Comparison of ENCODE assay signal across 1 cellular context in the genomic region with DNA sequence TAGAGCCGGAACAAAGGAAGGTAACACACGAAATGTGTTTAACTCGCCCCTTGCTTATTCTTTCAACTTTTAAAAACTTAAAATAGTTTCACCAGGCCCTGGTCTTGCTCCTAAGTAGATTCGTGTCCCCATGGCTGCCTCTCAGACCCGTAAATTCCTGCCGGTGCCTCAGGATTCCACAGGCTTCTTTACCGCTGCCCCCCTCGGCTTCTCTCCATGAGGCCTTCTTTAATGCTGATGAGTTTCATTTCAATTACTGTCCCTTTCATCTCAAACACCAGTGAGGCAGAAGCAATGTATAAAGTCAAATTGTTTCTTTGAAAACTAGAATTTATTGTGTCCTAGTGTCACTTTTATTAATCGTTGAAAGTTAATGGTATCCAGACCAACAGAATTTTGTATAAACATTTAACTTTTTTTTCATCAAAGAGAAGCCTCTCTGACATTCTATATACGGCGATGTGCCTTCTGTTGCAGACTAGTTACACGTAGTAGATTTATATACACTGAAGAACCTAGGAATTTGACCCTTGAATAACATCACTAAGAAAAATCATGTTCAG.
TF ChIP-seq lines count a peak whose summit lies in the region.

No MANE protein-coding gene starts in this region.

TF ChIP-seq in GM23338, 12 proteins besides CTCF, POLR2A, EP300 and RAD21:
- TF ChIP-seq, protein P1, sequence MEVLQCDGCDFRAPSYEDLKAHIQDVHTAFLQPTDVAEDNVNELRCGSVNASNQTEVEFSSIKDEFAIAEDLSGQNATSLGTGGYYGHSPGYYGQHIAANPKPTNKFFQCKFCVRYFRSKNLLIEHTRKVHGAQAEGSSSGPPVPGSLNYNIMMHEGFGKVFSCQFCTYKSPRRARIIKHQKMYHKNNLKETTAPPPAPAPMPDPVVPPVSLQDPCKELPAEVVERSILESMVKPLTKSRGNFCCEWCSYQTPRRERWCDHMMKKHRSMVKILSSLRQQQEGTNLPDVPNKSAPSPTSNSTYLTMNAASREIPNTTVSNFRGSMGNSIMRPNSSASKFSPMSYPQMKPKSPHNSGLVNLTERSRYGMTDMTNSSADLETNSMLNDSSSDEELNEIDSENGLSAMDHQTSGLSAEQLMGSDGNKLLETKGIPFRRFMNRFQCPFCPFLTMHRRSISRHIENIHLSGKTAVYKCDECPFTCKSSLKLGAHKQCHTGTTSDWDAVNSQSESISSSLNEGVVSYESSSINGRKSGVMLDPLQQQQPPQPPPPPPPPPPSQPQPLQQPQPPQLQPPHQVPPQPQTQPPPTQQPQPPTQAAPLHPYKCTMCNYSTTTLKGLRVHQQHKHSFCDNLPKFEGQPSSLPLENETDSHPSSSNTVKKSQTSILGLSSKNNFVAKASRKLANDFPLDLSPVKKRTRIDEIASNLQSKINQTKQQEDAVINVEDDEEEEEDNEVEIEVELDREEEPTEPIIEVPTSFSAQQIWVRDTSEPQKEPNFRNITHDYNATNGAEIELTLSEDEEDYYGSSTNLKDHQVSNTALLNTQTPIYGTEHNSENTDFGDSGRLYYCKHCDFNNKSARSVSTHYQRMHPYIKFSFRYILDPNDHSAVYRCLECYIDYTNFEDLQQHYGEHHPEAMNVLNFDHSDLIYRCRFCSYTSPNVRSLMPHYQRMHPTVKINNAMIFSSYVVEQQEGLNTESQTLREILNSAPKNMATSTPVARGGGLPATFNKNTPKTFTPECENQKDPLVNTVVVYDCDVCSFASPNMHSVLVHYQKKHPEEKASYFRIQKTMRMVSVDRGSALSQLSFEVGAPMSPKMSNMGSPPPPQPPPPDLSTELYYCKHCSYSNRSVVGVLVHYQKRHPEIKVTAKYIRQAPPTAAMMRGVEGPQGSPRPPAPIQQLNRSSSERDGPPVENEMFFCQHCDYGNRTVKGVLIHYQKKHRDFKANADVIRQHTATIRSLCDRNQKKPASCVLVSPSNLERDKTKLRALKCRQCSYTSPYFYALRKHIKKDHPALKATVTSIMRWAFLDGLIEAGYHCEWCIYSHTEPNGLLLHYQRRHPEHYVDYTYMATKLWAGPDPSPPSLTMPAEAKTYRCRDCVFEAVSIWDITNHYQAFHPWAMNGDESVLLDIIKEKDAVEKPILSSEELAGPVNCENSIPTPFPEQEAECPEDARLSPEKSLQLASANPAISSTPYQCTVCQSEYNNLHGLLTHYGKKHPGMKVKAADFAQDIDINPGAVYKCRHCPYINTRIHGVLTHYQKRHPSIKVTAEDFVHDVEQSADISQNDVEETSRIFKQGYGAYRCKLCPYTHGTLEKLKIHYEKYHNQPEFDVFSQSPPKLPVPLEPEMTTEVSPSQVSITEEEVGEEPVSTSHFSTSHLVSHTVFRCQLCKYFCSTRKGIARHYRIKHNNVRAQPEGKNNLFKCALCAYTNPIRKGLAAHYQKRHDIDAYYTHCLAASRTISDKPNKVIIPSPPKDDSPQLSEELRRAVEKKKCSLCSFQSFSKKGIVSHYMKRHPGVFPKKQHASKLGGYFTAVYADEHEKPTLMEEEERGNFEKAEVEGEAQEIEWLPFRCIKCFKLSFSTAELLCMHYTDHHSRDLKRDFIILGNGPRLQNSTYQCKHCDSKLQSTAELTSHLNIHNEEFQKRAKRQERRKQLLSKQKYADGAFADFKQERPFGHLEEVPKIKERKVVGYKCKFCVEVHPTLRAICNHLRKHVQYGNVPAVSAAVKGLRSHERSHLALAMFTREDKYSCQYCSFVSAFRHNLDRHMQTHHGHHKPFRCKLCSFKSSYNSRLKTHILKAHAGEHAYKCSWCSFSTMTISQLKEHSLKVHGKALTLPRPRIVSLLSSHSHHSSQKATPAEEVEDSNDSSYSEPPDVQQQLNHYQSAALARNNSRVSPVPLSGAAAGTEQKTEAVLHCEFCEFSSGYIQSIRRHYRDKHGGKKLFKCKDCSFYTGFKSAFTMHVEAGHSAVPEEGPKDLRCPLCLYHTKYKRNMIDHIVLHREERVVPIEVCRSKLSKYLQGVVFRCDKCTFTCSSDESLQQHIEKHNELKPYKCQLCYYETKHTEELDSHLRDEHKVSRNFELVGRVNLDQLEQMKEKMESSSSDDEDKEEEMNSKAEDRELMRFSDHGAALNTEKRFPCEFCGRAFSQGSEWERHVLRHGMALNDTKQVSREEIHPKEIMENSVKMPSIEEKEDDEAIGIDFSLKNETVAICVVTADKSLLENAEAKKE (CRISPR knock-in tag; IDR thresholded peaks at IDR 0.05), result peak; percentile 83; the same call in 1 of the 2 replicates
- TF ChIP-seq EZH2 (IDR thresholded peaks at IDR 0.05; ENCODE audit: low read depth, unreplicated experiment) (no peak), EZH2phosphoT487 (IDR thresholded peaks at IDR 0.05; ENCODE audit: unreplicated experiment) (no peak), ZNF331 (CRISPR knock-in tag; IDR thresholded peaks at IDR 0.05; ENCODE audit: low read depth) (no peak), NANOG (IDR thresholded peaks at IDR 0.05; ENCODE audit: borderline replicate concordance) (peak; percentile 72; the same call in 1 of the 2 replicates), POLR2AphosphoS5 (IDR thresholded peaks at IDR 0.05; ENCODE audit: low read depth) (no peak), ZNF114 (CRISPR knock-in tag; IDR thresholded peaks at IDR 0.05) (no peak), STAT1 (IDR thresholded peaks at IDR 0.05; ENCODE audit: unreplicated experiment) (no peak), CREB1 (CRISPR knock-in tag; IDR thresholded peaks at IDR 0.05; ENCODE audit: low read depth) (no peak)
- TF ChIP-seq, protein P2, sequence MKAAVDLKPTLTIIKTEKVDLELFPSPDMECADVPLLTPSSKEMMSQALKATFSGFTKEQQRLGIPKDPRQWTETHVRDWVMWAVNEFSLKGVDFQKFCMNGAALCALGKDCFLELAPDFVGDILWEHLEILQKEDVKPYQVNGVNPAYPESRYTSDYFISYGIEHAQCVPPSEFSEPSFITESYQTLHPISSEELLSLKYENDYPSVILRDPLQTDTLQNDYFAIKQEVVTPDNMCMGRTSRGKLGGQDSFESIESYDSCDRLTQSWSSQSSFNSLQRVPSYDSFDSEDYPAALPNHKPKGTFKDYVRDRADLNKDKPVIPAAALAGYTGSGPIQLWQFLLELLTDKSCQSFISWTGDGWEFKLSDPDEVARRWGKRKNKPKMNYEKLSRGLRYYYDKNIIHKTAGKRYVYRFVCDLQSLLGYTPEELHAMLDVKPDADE (IDR thresholded peaks at IDR 0.05), result no peak
- TF ChIP-seq, protein P3, sequence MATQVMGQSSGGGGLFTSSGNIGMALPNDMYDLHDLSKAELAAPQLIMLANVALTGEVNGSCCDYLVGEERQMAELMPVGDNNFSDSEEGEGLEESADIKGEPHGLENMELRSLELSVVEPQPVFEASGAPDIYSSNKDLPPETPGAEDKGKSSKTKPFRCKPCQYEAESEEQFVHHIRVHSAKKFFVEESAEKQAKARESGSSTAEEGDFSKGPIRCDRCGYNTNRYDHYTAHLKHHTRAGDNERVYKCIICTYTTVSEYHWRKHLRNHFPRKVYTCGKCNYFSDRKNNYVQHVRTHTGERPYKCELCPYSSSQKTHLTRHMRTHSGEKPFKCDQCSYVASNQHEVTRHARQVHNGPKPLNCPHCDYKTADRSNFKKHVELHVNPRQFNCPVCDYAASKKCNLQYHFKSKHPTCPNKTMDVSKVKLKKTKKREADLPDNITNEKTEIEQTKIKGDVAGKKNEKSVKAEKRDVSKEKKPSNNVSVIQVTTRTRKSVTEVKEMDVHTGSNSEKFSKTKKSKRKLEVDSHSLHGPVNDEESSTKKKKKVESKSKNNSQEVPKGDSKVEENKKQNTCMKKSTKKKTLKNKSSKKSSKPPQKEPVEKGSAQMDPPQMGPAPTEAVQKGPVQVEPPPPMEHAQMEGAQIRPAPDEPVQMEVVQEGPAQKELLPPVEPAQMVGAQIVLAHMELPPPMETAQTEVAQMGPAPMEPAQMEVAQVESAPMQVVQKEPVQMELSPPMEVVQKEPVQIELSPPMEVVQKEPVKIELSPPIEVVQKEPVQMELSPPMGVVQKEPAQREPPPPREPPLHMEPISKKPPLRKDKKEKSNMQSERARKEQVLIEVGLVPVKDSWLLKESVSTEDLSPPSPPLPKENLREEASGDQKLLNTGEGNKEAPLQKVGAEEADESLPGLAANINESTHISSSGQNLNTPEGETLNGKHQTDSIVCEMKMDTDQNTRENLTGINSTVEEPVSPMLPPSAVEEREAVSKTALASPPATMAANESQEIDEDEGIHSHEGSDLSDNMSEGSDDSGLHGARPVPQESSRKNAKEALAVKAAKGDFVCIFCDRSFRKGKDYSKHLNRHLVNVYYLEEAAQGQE (IDR thresholded peaks at IDR 0.05; ENCODE audit: unreplicated experiment), result no peak
